Comparison of ENCODE assay signal across 1 cellular context in the genomic region with DNA sequence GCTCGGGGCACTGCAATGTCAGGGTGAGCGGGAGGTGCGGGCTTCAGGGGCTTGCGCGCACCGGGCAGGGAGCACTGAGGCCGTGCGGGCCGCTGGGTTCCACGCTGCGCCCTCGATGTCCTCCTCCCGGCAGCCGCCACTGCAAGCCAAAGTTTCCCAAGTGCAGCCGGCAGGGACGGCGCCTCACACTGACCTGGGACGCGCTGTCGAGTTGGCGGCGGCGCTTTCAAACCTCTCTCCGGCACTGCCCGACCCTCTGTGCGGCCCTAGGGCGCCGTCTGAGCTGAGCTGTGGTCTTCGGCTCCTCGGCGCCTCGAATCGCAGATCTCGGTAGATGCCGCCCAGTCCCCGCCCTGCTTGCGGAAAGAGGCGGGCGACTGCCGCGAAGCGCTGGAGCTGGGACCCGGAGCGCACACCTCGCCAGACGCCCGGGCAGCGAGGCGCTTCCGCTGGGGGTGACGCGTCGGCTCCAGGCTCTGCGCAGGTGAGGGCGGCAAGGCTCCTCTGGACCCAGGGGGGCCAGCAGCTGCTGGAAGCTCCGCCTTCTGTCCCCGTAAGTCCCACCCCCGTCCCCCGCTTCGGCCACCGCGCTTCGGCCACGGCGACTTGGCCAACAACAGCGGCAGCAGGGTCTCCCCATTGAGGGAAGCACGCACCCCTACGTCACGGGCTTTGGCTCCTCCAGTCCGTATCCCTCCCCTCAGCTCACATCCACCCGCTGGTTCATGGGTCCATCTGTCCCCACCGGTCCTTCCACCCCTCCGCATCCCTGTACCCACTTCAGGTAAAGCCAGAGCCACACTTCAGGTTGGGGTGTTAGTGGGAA.
A peak's percentile ranks its signal among the peaks of the same experiment; 100 is the strongest.
TF ChIP-seq lines count a peak whose summit lies in the region.

A gene (minus strand): TSS at position 320 of the 826 bp plus-strand sequence. CDS start 10,261 bp downstream, outside the sequence.

TF ChIP-seq in HepG2, 621 proteins besides CTCF, POLR2A, EP300 and RAD21 (continued from another document and continues in another):
- TF ChIP-seq, protein P1, sequence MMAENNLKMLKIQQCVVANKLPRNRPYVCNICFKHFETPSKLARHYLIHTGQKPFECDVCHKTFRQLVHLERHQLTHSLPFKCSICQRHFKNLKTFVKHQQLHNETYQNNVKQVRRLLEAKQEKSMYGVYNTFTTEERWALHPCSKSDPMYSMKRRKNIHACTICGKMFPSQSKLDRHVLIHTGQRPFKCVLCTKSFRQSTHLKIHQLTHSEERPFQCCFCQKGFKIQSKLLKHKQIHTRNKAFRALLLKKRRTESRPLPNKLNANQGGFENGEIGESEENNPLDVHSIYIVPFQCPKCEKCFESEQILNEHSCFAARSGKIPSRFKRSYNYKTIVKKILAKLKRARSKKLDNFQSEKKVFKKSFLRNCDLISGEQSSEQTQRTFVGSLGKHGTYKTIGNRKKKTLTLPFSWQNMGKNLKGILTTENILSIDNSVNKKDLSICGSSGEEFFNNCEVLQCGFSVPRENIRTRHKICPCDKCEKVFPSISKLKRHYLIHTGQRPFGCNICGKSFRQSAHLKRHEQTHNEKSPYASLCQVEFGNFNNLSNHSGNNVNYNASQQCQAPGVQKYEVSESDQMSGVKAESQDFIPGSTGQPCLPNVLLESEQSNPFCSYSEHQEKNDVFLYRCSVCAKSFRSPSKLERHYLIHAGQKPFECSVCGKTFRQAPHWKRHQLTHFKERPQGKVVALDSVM (CRISPR knock-in tag; IDR thresholded peaks at IDR 0.05), result no peak
- TF ChIP-seq, protein P2, sequence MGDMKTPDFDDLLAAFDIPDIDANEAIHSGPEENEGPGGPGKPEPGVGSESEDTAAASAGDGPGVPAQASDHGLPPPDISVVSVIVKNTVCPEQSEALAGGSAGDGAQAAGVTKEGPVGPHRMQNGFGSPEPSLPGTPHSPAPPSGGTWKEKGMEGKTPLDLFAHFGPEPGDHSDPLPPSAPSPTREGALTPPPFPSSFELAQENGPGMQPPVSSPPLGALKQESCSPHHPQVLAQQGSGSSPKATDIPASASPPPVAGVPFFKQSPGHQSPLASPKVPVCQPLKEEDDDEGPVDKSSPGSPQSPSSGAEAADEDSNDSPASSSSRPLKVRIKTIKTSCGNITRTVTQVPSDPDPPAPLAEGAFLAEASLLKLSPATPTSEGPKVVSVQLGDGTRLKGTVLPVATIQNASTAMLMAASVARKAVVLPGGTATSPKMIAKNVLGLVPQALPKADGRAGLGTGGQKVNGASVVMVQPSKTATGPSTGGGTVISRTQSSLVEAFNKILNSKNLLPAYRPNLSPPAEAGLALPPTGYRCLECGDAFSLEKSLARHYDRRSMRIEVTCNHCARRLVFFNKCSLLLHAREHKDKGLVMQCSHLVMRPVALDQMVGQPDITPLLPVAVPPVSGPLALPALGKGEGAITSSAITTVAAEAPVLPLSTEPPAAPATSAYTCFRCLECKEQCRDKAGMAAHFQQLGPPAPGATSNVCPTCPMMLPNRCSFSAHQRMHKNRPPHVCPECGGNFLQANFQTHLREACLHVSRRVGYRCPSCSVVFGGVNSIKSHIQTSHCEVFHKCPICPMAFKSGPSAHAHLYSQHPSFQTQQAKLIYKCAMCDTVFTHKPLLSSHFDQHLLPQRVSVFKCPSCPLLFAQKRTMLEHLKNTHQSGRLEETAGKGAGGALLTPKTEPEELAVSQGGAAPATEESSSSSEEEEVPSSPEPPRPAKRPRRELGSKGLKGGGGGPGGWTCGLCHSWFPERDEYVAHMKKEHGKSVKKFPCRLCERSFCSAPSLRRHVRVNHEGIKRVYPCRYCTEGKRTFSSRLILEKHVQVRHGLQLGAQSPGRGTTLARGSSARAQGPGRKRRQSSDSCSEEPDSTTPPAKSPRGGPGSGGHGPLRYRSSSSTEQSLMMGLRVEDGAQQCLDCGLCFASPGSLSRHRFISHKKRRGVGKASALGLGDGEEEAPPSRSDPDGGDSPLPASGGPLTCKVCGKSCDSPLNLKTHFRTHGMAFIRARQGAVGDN (CRISPR knock-in tag; IDR thresholded peaks at IDR 0.05), result peak; percentile 84
- TF ChIP-seq ZNF446 (CRISPR knock-in tag; IDR thresholded peaks at IDR 0.05) (no peak), ZNF274 (CRISPR knock-in tag; IDR thresholded peaks at IDR 0.05) (peak; percentile 56; the same call in 1 of the 2 replicates), RFX5 (IDR thresholded peaks at IDR 0.05; ENCODE audit: low read depth, low read length) (no peak), EZH2 (conservative IDR thresholded peaks at IDR 0.05; ENCODE audit: low read depth, low read length) (0 out of 2 replicates have a peak, but pooled peaks have one; percentile 36), IKZF4 (CRISPR knock-in tag; IDR thresholded peaks at IDR 0.05; ENCODE audit: borderline replicate concordance, low read depth, not compliant biosample characterization) (peak; percentile 83), RORA (CRISPR knock-in tag; IDR thresholded peaks at IDR 0.05) (no peak), ELF4 (CRISPR knock-in tag; IDR thresholded peaks at IDR 0.05; ENCODE audit: borderline replicate concordance) (no peak), ZC3H13 (CRISPR knock-in tag; IDR thresholded peaks at IDR 0.05) (0 out of 2 replicates have a peak, but pooled peaks have one; percentile 41), AHR (CRISPR knock-in tag; IDR thresholded peaks at IDR 0.05) (no peak), POLR2AphosphoS2 (IDR thresholded peaks at IDR 0.05; ENCODE audit: low read depth, low read length) (no peak), KLF6 (CRISPR knock-in tag; IDR thresholded peaks at IDR 0.05) (no peak), GATA4 (IDR thresholded peaks at IDR 0.05; ENCODE audit: borderline replicate concordance, low read depth) (no peak), ZNF75D (CRISPR knock-in tag; IDR thresholded peaks at IDR 0.05; ENCODE audit: borderline replicate concordance) (no peak), ZNF777 (CRISPR knock-in tag; IDR thresholded peaks at IDR 0.05) (peak; percentile 98), MEIS1 (CRISPR knock-in tag; IDR thresholded peaks at IDR 0.05; ENCODE audit: borderline replicate concordance) (no peak)
- TF ChIP-seq, protein P3, sequence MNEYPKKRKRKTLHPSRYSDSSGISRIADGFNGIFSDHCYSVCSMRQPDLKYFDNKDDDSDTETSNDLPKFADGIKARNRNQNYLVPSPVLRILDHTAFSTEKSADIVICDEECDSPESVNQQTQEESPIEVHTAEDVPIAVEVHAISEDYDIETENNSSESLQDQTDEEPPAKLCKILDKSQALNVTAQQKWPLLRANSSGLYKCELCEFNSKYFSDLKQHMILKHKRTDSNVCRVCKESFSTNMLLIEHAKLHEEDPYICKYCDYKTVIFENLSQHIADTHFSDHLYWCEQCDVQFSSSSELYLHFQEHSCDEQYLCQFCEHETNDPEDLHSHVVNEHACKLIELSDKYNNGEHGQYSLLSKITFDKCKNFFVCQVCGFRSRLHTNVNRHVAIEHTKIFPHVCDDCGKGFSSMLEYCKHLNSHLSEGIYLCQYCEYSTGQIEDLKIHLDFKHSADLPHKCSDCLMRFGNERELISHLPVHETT (CRISPR knock-in tag; conservative IDR thresholded peaks at IDR 0.05), result no peak
- TF ChIP-seq, protein P4, sequence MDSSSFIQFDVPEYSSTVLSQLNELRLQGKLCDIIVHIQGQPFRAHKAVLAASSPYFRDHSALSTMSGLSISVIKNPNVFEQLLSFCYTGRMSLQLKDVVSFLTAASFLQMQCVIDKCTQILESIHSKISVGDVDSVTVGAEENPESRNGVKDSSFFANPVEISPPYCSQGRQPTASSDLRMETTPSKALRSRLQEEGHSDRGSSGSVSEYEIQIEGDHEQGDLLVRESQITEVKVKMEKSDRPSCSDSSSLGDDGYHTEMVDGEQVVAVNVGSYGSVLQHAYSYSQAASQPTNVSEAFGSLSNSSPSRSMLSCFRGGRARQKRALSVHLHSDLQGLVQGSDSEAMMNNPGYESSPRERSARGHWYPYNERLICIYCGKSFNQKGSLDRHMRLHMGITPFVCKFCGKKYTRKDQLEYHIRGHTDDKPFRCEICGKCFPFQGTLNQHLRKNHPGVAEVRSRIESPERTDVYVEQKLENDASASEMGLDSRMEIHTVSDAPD (CRISPR knock-in tag; IDR thresholded peaks at IDR 0.05), result no peak
- TF ChIP-seq, protein P5, sequence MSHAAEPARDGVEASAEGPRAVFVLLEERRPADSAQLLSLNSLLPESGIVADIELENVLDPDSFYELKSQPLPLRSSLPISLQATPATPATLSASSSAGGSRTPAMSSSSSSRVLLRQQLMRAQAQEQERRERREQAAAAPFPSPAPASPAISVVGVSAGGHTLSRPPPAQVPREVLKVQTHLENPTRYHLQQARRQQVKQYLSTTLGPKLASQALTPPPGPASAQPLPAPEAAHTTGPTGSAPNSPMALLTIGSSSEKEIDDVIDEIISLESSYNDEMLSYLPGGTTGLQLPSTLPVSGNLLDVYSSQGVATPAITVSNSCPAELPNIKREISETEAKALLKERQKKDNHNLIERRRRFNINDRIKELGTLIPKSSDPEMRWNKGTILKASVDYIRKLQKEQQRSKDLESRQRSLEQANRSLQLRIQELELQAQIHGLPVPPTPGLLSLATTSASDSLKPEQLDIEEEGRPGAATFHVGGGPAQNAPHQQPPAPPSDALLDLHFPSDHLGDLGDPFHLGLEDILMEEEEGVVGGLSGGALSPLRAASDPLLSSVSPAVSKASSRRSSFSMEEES (CRISPR knock-in tag; IDR thresholded peaks at IDR 0.05), result no peak
- TF ChIP-seq, protein P6, sequence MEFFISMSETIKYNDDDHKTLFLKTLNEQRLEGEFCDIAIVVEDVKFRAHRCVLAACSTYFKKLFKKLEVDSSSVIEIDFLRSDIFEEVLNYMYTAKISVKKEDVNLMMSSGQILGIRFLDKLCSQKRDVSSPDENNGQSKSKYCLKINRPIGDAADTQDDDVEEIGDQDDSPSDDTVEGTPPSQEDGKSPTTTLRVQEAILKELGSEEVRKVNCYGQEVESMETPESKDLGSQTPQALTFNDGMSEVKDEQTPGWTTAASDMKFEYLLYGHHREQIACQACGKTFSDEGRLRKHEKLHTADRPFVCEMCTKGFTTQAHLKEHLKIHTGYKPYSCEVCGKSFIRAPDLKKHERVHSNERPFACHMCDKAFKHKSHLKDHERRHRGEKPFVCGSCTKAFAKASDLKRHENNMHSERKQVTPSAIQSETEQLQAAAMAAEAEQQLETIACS (CRISPR knock-in tag; IDR thresholded peaks at IDR 0.05), result no peak
- TF ChIP-seq, protein P7, sequence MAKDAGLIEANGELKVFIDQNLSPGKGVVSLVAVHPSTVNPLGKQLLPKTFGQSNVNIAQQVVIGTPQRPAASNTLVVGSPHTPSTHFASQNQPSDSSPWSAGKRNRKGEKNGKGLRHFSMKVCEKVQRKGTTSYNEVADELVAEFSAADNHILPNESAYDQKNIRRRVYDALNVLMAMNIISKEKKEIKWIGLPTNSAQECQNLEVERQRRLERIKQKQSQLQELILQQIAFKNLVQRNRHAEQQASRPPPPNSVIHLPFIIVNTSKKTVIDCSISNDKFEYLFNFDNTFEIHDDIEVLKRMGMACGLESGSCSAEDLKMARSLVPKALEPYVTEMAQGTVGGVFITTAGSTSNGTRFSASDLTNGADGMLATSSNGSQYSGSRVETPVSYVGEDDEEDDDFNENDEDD (CRISPR knock-in tag; IDR thresholded peaks at IDR 0.05; ENCODE audit: borderline replicate concordance), result peak; percentile 32; the same call in 1 of the 2 replicates
- TF ChIP-seq, protein P8, sequence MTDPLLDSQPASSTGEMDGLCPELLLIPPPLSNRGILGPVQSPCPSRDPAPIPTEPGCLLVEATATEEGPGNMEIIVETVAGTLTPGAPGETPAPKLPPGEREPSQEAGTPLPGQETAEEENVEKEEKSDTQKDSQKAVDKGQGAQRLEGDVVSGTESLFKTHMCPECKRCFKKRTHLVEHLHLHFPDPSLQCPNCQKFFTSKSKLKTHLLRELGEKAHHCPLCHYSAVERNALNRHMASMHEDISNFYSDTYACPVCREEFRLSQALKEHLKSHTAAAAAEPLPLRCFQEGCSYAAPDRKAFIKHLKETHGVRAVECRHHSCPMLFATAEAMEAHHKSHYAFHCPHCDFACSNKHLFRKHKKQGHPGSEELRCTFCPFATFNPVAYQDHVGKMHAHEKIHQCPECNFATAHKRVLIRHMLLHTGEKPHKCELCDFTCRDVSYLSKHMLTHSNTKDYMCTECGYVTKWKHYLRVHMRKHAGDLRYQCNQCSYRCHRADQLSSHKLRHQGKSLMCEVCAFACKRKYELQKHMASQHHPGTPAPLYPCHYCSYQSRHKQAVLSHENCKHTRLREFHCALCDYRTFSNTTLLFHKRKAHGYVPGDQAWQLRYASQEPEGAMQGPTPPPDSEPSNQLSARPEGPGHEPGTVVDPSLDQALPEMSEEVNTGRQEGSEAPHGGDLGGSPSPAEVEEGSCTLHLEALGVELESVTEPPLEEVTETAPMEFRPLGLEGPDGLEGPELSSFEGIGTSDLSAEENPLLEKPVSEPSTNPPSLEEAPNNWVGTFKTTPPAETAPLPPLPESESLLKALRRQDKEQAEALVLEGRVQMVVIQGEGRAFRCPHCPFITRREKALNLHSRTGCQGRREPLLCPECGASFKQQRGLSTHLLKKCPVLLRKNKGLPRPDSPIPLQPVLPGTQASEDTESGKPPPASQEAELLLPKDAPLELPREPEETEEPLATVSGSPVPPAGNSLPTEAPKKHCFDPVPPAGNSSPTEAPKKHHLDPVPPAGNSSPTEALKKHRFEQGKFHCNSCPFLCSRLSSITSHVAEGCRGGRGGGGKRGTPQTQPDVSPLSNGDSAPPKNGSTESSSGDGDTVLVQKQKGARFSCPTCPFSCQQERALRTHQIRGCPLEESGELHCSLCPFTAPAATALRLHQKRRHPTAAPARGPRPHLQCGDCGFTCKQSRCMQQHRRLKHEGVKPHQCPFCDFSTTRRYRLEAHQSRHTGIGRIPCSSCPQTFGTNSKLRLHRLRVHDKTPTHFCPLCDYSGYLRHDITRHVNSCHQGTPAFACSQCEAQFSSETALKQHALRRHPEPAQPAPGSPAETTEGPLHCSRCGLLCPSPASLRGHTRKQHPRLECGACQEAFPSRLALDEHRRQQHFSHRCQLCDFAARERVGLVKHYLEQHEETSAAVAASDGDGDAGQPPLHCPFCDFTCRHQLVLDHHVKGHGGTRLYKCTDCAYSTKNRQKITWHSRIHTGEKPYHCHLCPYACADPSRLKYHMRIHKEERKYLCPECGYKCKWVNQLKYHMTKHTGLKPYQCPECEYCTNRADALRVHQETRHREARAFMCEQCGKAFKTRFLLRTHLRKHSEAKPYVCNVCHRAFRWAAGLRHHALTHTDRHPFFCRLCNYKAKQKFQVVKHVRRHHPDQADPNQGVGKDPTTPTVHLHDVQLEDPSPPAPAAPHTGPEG (CRISPR knock-in tag; IDR thresholded peaks at IDR 0.05), result 0 out of 2 replicates have a peak, but pooled peaks have one; percentile 44
- TF ChIP-seq, protein P9, sequence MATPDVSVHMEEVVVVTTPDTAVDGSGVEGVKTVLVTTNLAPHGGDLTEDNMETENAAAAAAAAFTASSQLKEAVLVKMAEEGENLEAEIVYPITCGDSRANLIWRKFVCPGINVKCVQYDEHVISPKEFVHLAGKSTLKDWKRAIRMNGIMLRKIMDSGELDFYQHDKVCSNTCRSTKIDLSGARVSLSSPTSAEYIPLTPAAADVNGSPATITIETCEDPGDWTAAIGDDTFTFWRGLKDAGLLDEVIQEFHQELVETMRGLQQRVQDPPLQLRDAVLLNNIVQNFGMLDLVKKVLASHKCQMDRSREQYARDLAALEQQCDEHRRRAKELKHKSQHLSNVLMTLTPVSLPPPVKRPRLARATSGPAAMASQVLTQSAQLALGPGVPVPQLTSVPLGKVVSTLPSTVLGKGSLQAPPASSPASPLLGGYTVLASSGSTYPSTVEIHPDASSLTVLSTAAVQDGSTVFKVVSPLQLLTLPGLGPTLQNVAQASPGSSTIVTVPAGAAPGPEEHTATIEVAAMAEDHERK (CRISPR knock-in tag; IDR thresholded peaks at IDR 0.05; ENCODE audit: low read depth), result no peak
- TF ChIP-seq, protein P10, sequence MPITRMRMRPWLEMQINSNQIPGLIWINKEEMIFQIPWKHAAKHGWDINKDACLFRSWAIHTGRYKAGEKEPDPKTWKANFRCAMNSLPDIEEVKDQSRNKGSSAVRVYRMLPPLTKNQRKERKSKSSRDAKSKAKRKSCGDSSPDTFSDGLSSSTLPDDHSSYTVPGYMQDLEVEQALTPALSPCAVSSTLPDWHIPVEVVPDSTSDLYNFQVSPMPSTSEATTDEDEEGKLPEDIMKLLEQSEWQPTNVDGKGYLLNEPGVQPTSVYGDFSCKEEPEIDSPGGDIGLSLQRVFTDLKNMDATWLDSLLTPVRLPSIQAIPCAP (CRISPR knock-in tag; IDR thresholded peaks at IDR 0.05; ENCODE audit: low read depth), result no peak
